Comparison of ENCODE assay signal across 8 cellular contexts in genomic region chr13:49935171-49936084, GRCh38. TPM values are rescaled to one million over a fixed set of nuclear protein-coding genes. Genes with fewer than 3 reads are reported as not detected.
DNase-seq lines count a peak whose midpoint lies in the region; ATAC-seq and TF ChIP-seq lines count a peak whose summit lies in the region.

No MANE protein-coding gene starts in this region.

- H3K9me3 ChIP-seq in breast epithelium (no peaks in the 10 kb centered on the region), spleen (no peaks in the 10 kb centered on the region)

- TF ChIP-seq CTCF in Calu3 (IDR thresholded peaks at IDR 0.05; ENCODE audit: unreplicated experiment) (no peak), breast epithelium (IDR thresholded peaks at IDR 0.05) (no peak), spleen (IDR thresholded peaks at IDR 0.05 in 8 of 11, conservative IDR thresholded peaks at IDR 0.05 in 3 of 11) (no peak)

- H3K27me3 ChIP-seq in breast epithelium (no peaks in the 10 kb centered on the region), spleen (replicated peaks in 1 of 7) (no peaks in the 10 kb centered on the region)

- WGBS in spleen, 5 donors, result 2 to 3% (median 3%) methylated on average over 28 to 35 of the region's 35 CpGs

- peaks cover 25% of the 10 kb centered on the region for H3K36me3 Mint-ChIP-seq in Calu3 (ENCODE audit: insufficient read depth, unreplicated experiment)

- no peaks in the 10 kb centered on the region for H3K27me3 Mint-ChIP-seq in Calu3 (ENCODE audit: unreplicated experiment)

- H3K36me3 ChIP-seq in breast epithelium, result no peaks in the 10 kb centered on the region
- H3K36me3 ChIP-seq in spleen, result peaks cover 0 to 8% (median 0%) of the 10 kb centered on the region in 6 donors

- H3K4me3 ChIP-seq in breast epithelium (peak overlapping the region; percentile 82 to 97 (median 85)), spleen (peak overlapping the region; percentile 44 to 89 (median 82))

- ATAC-seq in GM19467 (IDR thresholded peaks at IDR 0.05; ENCODE audit: unreplicated experiment) (peak; percentile 16), HG03571 (IDR thresholded peaks at IDR 0.05; ENCODE audit: unreplicated experiment) (peak; percentile 25)

- H3K27ac Mint-ChIP-seq in Calu3 (ENCODE audit: unreplicated experiment), result peak overlapping the region; percentile 87

- BruUV-seq in Calu3 (replicated peaks; lab: Mats Ljungman, UMichigan), result no TSS peak

- H3K27ac ChIP-seq in breast epithelium (peak overlapping the region; percentile 81 to 89), spleen (peak overlapping the region; percentile 81 to 91 (median 88))

- H3K4me1 Mint-ChIP-seq in Calu3 (ENCODE audit: low read depth, unreplicated experiment), result peaks cover 14% of the 10 kb centered on the region

- DNase-seq in Calu3 (peak; percentile 8), T-helper 1 cell (peak; percentile 9 to 20 (median 15)), breast epithelium (ENCODE audit: low spot score in 2 of 2) (peak in 1 of 2 donors; percentile 51), inferior parietal cortex (ENCODE audit: extremely low spot score) (peak; percentile 36), spleen (no peak), GM19240 (ENCODE audit: insufficient read length, low spot score) (no peak)

- CTCF ChIA-PET in Calu3 (lab: Charles Lee), result interaction anchor here (0.6 to 1.6 kb wide), 11 partner anchors 20 to 977 kb away, joined by 3 to 12 read pairs (median 3); partner anchors contain the start of genes EBPL and TRIM13

- H3K4me1 ChIP-seq in breast epithelium (no peaks in the 10 kb centered on the region), spleen (peaks cover 12 to 57% (median 30%) of the 10 kb centered on the region in 6 donors)

- peak overlapping the region; percentile 82 for H3K4me3 Mint-ChIP-seq in Calu3 (ENCODE audit: low read depth, unreplicated experiment)

- H3K9me3 Mint-ChIP-seq in Calu3 (ENCODE audit: low read depth, unreplicated experiment), result no peaks in the 10 kb centered on the region

- intact Hi-C loops in Calu3 (cut with micrococcal nuclease; ENCODE audit: unreplicated experiment), result no loop called here
- intact Hi-C loops in breast epithelium (cut with DNase I; ENCODE audit: low total_unique reads), result no loop called here
- intact Hi-C loops in spleen (cut with DNase I; ENCODE audit: low total_unique reads), result no loop called here

- no peak for TF ChIP-seq POLR2A in breast epithelium (IDR thresholded peaks at IDR 0.05)
- no peak for TF ChIP-seq POLR2A in spleen (IDR thresholded peaks at IDR 0.05)

RNA-seq across cellular contexts. Expression of gene SPRYD7, which starts 0.7 kb away (rescaled TPM):
- total RNA-seq in Calu3 (2022) (5.3 and 5.6 TPM in 2 replicates), breast epithelium (1 to 10 TPM; 3.0 to 6.1 (median 3.9) TPM), spleen (1 to 10 TPM; 3.5 to 7.7 (median 4.9) TPM)
- 1 to 10 TPM; 3.5 to 5.7 (median 3.6) TPM for polyA plus RNA-seq in spleen

Comparison
In these comparisons a context has a peak if more than half of its experiments do, and no peak if none do; other contexts are left out.
1. DNase-seq: peak in Calu3 (single experiment), T-helper 1 cell (5 of 5) and inferior parietal cortex (single experiment); none in spleen (single experiment) and GM19240 (single experiment).